In genomic region chr9:7154003-7154619, GRCh38 we compare ENCODE assay signal across 10 cellular contexts.
"Had no signal": no experiment of that assay in that cellular context is flagged by ENCODE, and none has a peak within 500 bp of the region (broad histone marks: within the 10 kb centered on the region; RNA-seq: fewer than 3 reads in every experiment).

No MANE protein-coding gene starts in this region.

- ATAC-seq: activated CD4-positive, alpha-beta T cell treated with anti-CD3 and anti-CD28 coated beads for 36 hours; activated T-helper 17 cell treated with anti-CD3 and anti-CD28 coated beads, Interleukin-2, amount 50 U/mL, for 72 hours had no signal

- H3K4me3 ChIP-seq: stomach, thoracic aorta had no signal

- H3K27ac ChIP-seq: stomach, thoracic aorta had no signal

- H3K36me3 ChIP-seq: thoracic aorta had no signal

- DNase-seq: activated CD4-positive, alpha-beta T cell treated with anti-CD3 and anti-CD28 coated beads for 36 hours; activated naive CD4-positive, alpha-beta T cell treated with anti-CD3 and anti-CD28 coated beads, Interleukin-2, amount 10 ng/mL, durations not matched to agents 7 days and 5 days; endodermal cell; islet precursor cell; stimulated activated CD4-positive, alpha-beta T cell treated with anti-CD3 and anti-CD28 coated beads, Interleukin-15, amount 100 ng/mL, for 24 hours; stimulated activated CD4-positive, alpha-beta T cell treated with anti-CD3 and anti-CD28 coated beads, Interleukin-4, amount 100 ng/mL, for 24 hours; stomach; T-helper 9 cell had no signal

- H3K9me3 ChIP-seq: thoracic aorta had no signal

- H3K27me3 ChIP-seq: stomach had no signal
